ENCODE assay signal across 1 cellular context in genomic region chr1:15757575-15758401, GRCh38.
A peak's percentile ranks its signal among the peaks of the same experiment; 100 is the strongest.
TF ChIP-seq lines count a peak whose summit lies in the region.

No MANE protein-coding gene starts in this region.

TF ChIP-seq in WTC11, 78 proteins besides CTCF, POLR2A, EP300 and RAD21 (continued from another document):
- TF ChIP-seq, protein P1, sequence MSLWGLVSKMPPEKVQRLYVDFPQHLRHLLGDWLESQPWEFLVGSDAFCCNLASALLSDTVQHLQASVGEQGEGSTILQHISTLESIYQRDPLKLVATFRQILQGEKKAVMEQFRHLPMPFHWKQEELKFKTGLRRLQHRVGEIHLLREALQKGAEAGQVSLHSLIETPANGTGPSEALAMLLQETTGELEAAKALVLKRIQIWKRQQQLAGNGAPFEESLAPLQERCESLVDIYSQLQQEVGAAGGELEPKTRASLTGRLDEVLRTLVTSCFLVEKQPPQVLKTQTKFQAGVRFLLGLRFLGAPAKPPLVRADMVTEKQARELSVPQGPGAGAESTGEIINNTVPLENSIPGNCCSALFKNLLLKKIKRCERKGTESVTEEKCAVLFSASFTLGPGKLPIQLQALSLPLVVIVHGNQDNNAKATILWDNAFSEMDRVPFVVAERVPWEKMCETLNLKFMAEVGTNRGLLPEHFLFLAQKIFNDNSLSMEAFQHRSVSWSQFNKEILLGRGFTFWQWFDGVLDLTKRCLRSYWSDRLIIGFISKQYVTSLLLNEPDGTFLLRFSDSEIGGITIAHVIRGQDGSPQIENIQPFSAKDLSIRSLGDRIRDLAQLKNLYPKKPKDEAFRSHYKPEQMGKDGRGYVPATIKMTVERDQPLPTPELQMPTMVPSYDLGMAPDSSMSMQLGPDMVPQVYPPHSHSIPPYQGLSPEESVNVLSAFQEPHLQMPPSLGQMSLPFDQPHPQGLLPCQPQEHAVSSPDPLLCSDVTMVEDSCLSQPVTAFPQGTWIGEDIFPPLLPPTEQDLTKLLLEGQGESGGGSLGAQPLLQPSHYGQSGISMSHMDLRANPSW (CRISPR knock-in tag; conservative IDR thresholded peaks at IDR 0.05; ENCODE audit: low read depth) = no peak
- TF ChIP-seq IRF1 (CRISPR knock-in tag; IDR thresholded peaks at IDR 0.05) (no peak), ZNF532 (CRISPR knock-in tag; IDR thresholded peaks at IDR 0.05; ENCODE audit: borderline replicate concordance) (no peak), ESRRA (CRISPR knock-in tag; IDR thresholded peaks at IDR 0.05; ENCODE audit: borderline replicate concordance) (no peak), ATF1 (CRISPR knock-in tag; IDR thresholded peaks at IDR 0.05) (no peak), CREM (CRISPR knock-in tag; IDR thresholded peaks at IDR 0.05) (no peak), NR1H2 (CRISPR knock-in tag; IDR thresholded peaks at IDR 0.05) (no peak), ZNF219 (CRISPR knock-in tag; IDR thresholded peaks at IDR 0.05; ENCODE audit: borderline replicate concordance) (no peak), IRF2 (CRISPR knock-in tag; IDR thresholded peaks at IDR 0.05; ENCODE audit: borderline replicate concordance, low read depth) (no peak), ZNF317 (CRISPR knock-in tag; IDR thresholded peaks at IDR 0.05; ENCODE audit: borderline replicate concordance, low read depth) (no peak), NFATC4 (CRISPR knock-in tag; IDR thresholded peaks at IDR 0.05) (no peak), ZNF423 (CRISPR knock-in tag; IDR thresholded peaks at IDR 0.05) (peak; percentile 78), CDX4 (CRISPR knock-in tag; IDR thresholded peaks at IDR 0.05; ENCODE audit: borderline replicate concordance) (no peak), ZBTB43 (CRISPR knock-in tag; IDR thresholded peaks at IDR 0.05) (no peak), HMGXB4 (CRISPR knock-in tag; IDR thresholded peaks at IDR 0.05) (0 out of 2 replicates have a peak, but pooled peaks have one; percentile 20), FOXP1 (CRISPR knock-in tag; IDR thresholded peaks at IDR 0.05; ENCODE audit: borderline replicate concordance) (no peak), RORB (CRISPR knock-in tag; IDR thresholded peaks at IDR 0.05) (no peak), RELA (CRISPR knock-in tag; IDR thresholded peaks at IDR 0.05; ENCODE audit: borderline replicate concordance) (no peak), EMX1 (CRISPR knock-in tag; IDR thresholded peaks at IDR 0.05) (no peak), PREB (CRISPR knock-in tag; IDR thresholded peaks at IDR 0.05; ENCODE audit: borderline replicate concordance) (no peak), NFYB (CRISPR knock-in tag; conservative IDR thresholded peaks at IDR 0.05; ENCODE audit: low read depth) (no peak), OVOL2 (CRISPR knock-in tag; IDR thresholded peaks at IDR 0.05; ENCODE audit: borderline replicate concordance) (no peak), ETV6 (CRISPR knock-in tag; IDR thresholded peaks at IDR 0.05) (no peak)
- TF ChIP-seq, protein P2, sequence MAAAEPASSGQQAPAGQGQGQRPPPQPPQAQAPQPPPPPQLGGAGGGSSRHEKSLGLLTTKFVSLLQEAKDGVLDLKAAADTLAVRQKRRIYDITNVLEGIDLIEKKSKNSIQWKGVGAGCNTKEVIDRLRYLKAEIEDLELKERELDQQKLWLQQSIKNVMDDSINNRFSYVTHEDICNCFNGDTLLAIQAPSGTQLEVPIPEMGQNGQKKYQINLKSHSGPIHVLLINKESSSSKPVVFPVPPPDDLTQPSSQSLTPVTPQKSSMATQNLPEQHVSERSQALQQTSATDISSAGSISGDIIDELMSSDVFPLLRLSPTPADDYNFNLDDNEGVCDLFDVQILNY (CRISPR knock-in tag; IDR thresholded peaks at IDR 0.05) = 0 out of 2 replicates have a peak, but pooled peaks have one; percentile 34
- TF ChIP-seq, protein P3, sequence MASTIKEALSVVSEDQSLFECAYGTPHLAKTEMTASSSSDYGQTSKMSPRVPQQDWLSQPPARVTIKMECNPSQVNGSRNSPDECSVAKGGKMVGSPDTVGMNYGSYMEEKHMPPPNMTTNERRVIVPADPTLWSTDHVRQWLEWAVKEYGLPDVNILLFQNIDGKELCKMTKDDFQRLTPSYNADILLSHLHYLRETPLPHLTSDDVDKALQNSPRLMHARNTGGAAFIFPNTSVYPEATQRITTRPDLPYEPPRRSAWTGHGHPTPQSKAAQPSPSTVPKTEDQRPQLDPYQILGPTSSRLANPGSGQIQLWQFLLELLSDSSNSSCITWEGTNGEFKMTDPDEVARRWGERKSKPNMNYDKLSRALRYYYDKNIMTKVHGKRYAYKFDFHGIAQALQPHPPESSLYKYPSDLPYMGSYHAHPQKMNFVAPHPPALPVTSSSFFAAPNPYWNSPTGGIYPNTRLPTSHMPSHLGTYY (CRISPR knock-in tag; IDR thresholded peaks at IDR 0.05) = no peak
- TF ChIP-seq, protein P4, sequence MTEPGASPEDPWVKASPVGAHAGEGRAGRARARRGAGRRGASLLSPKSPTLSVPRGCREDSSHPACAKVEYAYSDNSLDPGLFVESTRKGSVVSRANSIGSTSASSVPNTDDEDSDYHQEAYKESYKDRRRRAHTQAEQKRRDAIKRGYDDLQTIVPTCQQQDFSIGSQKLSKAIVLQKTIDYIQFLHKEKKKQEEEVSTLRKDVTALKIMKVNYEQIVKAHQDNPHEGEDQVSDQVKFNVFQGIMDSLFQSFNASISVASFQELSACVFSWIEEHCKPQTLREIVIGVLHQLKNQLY (CRISPR knock-in tag; IDR thresholded peaks at IDR 0.05) = no peak
- TF ChIP-seq, protein P5, sequence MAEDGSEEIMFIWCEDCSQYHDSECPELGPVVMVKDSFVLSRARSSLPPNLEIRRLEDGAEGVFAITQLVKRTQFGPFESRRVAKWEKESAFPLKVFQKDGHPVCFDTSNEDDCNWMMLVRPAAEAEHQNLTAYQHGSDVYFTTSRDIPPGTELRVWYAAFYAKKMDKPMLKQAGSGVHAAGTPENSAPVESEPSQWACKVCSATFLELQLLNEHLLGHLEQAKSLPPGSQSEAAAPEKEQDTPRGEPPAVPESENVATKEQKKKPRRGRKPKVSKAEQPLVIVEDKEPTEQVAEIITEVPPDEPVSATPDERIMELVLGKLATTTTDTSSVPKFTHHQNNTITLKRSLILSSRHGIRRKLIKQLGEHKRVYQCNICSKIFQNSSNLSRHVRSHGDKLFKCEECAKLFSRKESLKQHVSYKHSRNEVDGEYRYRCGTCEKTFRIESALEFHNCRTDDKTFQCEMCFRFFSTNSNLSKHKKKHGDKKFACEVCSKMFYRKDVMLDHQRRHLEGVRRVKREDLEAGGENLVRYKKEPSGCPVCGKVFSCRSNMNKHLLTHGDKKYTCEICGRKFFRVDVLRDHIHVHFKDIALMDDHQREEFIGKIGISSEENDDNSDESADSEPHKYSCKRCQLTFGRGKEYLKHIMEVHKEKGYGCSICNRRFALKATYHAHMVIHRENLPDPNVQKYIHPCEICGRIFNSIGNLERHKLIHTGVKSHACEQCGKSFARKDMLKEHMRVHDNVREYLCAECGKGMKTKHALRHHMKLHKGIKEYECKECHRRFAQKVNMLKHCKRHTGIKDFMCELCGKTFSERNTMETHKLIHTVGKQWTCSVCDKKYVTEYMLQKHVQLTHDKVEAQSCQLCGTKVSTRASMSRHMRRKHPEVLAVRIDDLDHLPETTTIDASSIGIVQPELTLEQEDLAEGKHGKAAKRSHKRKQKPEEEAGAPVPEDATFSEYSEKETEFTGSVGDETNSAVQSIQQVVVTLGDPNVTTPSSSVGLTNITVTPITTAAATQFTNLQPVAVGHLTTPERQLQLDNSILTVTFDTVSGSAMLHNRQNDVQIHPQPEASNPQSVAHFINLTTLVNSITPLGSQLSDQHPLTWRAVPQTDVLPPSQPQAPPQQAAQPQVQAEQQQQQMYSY (CRISPR knock-in tag; IDR thresholded peaks at IDR 0.05) = no peak
